Comparison of ENCODE assay signal across 8 cellular contexts in the genomic region with DNA sequence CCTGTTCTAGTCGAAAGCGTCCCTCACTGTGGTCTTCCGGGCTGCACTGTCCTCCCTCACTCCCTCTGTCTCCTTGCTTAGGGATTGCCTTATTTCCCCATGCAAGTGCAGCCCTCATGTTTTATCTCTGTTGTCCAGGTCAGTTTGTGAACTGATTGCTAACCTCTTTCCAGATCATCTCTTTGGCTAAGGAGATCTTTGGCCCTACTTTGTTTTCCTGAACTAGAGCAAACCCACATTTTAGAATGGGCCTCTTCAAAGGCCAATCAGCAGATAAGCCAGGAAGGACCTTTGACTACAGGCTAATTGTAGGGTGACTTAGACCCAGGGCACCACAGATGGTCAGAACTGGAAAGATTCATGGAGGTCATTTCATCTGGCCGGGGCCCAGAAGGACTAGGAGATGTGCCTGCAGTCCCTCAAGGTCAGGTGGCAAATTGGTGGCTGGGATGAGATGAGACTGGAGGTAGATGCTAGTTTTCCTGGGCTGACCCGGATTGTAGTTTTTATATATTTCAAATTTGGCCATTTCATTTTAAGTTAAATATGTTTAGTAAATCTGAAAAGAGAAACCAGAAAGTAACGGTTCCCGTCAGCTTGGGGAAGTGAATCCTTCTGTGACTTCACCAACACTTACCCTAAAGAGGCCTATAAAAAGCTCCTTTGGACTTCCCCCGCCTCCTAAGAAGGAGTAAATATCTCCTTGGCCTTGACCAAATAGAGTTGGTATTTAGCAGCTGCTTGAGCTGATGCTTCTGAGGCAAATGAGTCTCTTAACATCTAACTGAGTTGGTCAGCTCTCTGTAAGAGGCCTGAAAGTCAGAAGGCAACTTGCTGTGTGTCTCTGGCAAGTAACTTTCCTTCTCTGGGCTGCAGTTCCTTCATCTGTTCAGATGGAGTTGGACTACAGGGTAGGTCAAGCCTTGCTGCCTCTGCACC. TPM values are rescaled to one million over a fixed set of nuclear protein-coding genes. Genes with fewer than 3 reads are reported as not detected.
DNase-seq lines count a peak whose midpoint lies in the region; ATAC-seq and TF ChIP-seq lines count a peak whose summit lies in the region.

No MANE protein-coding gene starts in this region.

- H3K4me3 Mint-ChIP-seq in activated naive CD8-positive, alpha-beta T cell treated with anti-CD3 and anti-CD28 coated beads for 36 hours, result peak overlapping the region; percentile 55
- H3K4me3 Mint-ChIP-seq in progenitor cell of endocrine pancreas (ENCODE audit: low read depth) (no peak overlapping the region), osteocyte (ENCODE audit: unreplicated experiment) (no peak overlapping the region)

- DNase-seq in CD1c-positive myeloid dendritic cell (ENCODE audit: extremely low spot score), result peak; percentile 93
- DNase-seq in activated naive CD8-positive, alpha-beta T cell treated with anti-CD3 and anti-CD28 coated beads for 36 hours, result no peak
- peak; percentile 42 for DNase-seq in stimulated activated CD8-positive, alpha-beta memory T cell treated with anti-CD3 and anti-CD28 coated beads, Interleukin-4, amount 100 ng/mL, for 48 hours
- no peak for DNase-seq in progenitor cell of endocrine pancreas (ENCODE audit: low spot score, unreplicated experiment)
- DNase-seq in osteocyte (ENCODE audit: extremely low spot score, unreplicated experiment), result no peak
- DNase-seq in HPDE6-E6E7 (ENCODE audit: extremely low spot score), result no peak

- peaks cover 2% of the 10 kb centered on the region for H3K36me3 Mint-ChIP-seq in activated naive CD8-positive, alpha-beta T cell treated with anti-CD3 and anti-CD28 coated beads for 36 hours
- H3K36me3 Mint-ChIP-seq in progenitor cell of endocrine pancreas (ENCODE audit: insufficient read depth), result no peaks in the 10 kb centered on the region
- no peaks in the 10 kb centered on the region for H3K36me3 Mint-ChIP-seq in osteocyte (ENCODE audit: unreplicated experiment)

- peak overlapping the region; percentile 91 for H3K27ac Mint-ChIP-seq in activated naive CD8-positive, alpha-beta T cell treated with anti-CD3 and anti-CD28 coated beads for 36 hours
- H3K27ac Mint-ChIP-seq in progenitor cell of endocrine pancreas (no peak overlapping the region), osteocyte (ENCODE audit: unreplicated experiment) (no peak overlapping the region)

- no peaks in the 10 kb centered on the region for H3K27me3 Mint-ChIP-seq in activated naive CD8-positive, alpha-beta T cell treated with anti-CD3 and anti-CD28 coated beads for 36 hours
- H3K27me3 Mint-ChIP-seq in progenitor cell of endocrine pancreas (no peaks in the 10 kb centered on the region), osteocyte (ENCODE audit: unreplicated experiment) (no peaks in the 10 kb centered on the region)

- no peaks in the 10 kb centered on the region for H3K9me3 Mint-ChIP-seq in activated naive CD8-positive, alpha-beta T cell treated with anti-CD3 and anti-CD28 coated beads for 36 hours
- no peaks in the 10 kb centered on the region for H3K9me3 Mint-ChIP-seq in progenitor cell of endocrine pancreas (ENCODE audit: low read depth)
- no peaks in the 10 kb centered on the region for H3K9me3 Mint-ChIP-seq in osteocyte (ENCODE audit: unreplicated experiment)

- H3K4me1 Mint-ChIP-seq in activated naive CD8-positive, alpha-beta T cell treated with anti-CD3 and anti-CD28 coated beads for 36 hours, result peaks cover 26% of the 10 kb centered on the region
- peaks cover 6% of the 10 kb centered on the region for H3K4me1 Mint-ChIP-seq in progenitor cell of endocrine pancreas (ENCODE audit: low read depth)
- H3K4me1 Mint-ChIP-seq in osteocyte (ENCODE audit: unreplicated experiment), result no peaks in the 10 kb centered on the region

- TF ChIP-seq CTCF in progenitor cell of endocrine pancreas (IDR thresholded peaks at IDR 0.05; ENCODE audit: unreplicated experiment) (no peak), osteocyte (IDR thresholded peaks at IDR 0.05) (no peak)

- ATAC-seq in GM19324 (IDR thresholded peaks at IDR 0.05; ENCODE audit: low FRiP score, unreplicated experiment) (peak; percentile 61), HG03280 (IDR thresholded peaks at IDR 0.05; ENCODE audit: unreplicated experiment) (peak; percentile 62)

RNA-seq across cellular contexts. Expression of a gene that starts 6.3 kb away (rescaled TPM):
- total RNA-seq in activated naive CD8-positive, alpha-beta T cell treated with anti-CD3 and anti-CD28 coated beads for 36 hours, result 100 to 1,000 TPM; 103 to 107 TPM
- total RNA-seq in progenitor cell of endocrine pancreas (14.1 and 18.4 TPM in 2 replicates), osteocyte (8.6 and 12.3 TPM in 2 replicates)

RNA-seq across cellular contexts. Expression of a gene that starts 24.5 kb away (rescaled TPM):
- 10 to 100 TPM; 35.3 to 38.1 TPM for total RNA-seq in activated naive CD8-positive, alpha-beta T cell treated with anti-CD3 and anti-CD28 coated beads for 36 hours
- total RNA-seq in progenitor cell of endocrine pancreas (14.8 and 16.3 TPM in 2 replicates), osteocyte (25.4 and 27.9 TPM in 2 replicates)

RNA-seq across cellular contexts. Expression of a gene that starts 33.8 kb away (rescaled TPM):
- total RNA-seq in activated naive CD8-positive, alpha-beta T cell treated with anti-CD3 and anti-CD28 coated beads for 36 hours, result 10 to 100 TPM; 93.5 to 96.9 TPM
- total RNA-seq in progenitor cell of endocrine pancreas, result 55.2 and 59.2 TPM in 2 replicates
- 49.6 and 50.4 TPM in 2 replicates for total RNA-seq in osteocyte

RNA-seq across cellular contexts. Expression of a gene that starts 34.1 kb away (rescaled TPM):
- 10 to 100 TPM; 63.7 to 72.0 TPM for total RNA-seq in activated naive CD8-positive, alpha-beta T cell treated with anti-CD3 and anti-CD28 coated beads for 36 hours
- 66.8 and 68.1 TPM in 2 replicates for total RNA-seq in progenitor cell of endocrine pancreas
- 34.3 and 34.6 TPM in 2 replicates for total RNA-seq in osteocyte

Comparison
In these comparisons a context has a peak if more than half of its experiments do, and no peak if none do; other contexts are left out.
1. DNase-seq: peak in CD1c-positive myeloid dendritic cell (single experiment) and stimulated activated CD8-positive, alpha-beta memory T cell treated with anti-CD3 and anti-CD28 coated beads, Interleukin-4, amount 100 ng/mL, for 48 hours (single experiment); none in activated naive CD8-positive, alpha-beta T cell treated with anti-CD3 and anti-CD28 coated beads for 36 hours (single experiment), progenitor cell of endocrine pancreas (single experiment), osteocyte (single experiment) and HPDE6-E6E7 (single experiment).